In genomic region chr5:108762660-108763059, GRCh38 we compare ENCODE assay signal across 30 cellular contexts. TPM values are rescaled to one million over a fixed set of nuclear protein-coding genes. Genes with fewer than 3 reads are reported as not detected.
DNase-seq lines count a peak whose midpoint lies in the region; ATAC-seq, FAIRE-seq and TF ChIP-seq lines count a peak whose summit lies in the region.
"Had no signal": no experiment of that assay in that cellular context is flagged by ENCODE, and none has a peak within 500 bp of the region (broad histone marks: within the 10 kb centered on the region; RNA-seq: fewer than 3 reads in every experiment).

No MANE protein-coding gene starts in this region.

- no peak overlapping the region for H3K4me3 ChIP-seq in A549
- H3K4me3 ChIP-seq in mesodermal cell (ENCODE audit: extremely low read depth, insufficient read depth, low read length, poor library complexity, severe bottlenecking): no peak overlapping the region
- H3K4me3 ChIP-seq in SJCRH30: no peak overlapping the region
- H3K4me3 ChIP-seq: esophagus muscularis mucosa, PC-9, thyroid gland had no signal

- intact Hi-C loops in posterior cingulate gyrus (cut with DNase I): no loop called here

- no peak for TF ChIP-seq EP300 in A549 (IDR thresholded peaks at IDR 0.05)

- H3K4me1 ChIP-seq in A549 (peaks cover 25% of the 10 kb centered on the region; the same call in 2 of the 3 replicates), mesodermal cell (ENCODE audit: control insufficient read depth, insufficient read depth, low read length, poor library complexity, severe bottlenecking) (peaks cover 3% of the 10 kb centered on the region), SJCRH30 (no peaks in the 10 kb centered on the region)
- H3K4me1 ChIP-seq: foreskin keratinocyte, thyroid gland had no signal

- POLR2A ChIA-PET in A549 (lab: Yijun Ruan, JAX): no interaction called here

- ATAC-seq in A549: no peak
- ATAC-seq: activated naive CD4-positive, alpha-beta T cell treated with anti-CD3 and anti-CD28 coated beads, Interleukin-2, amount 50 U/mL, for 72 hours; foreskin keratinocyte; left colon; stimulated activated naive CD8-positive, alpha-beta T cell treated with anti-CD3 and anti-CD28 coated beads, Interleukin-15, amount 100 ng/mL, for 72 hours had no signal

- H3K36me3 ChIP-seq in mesodermal cell (ENCODE audit: control insufficient read depth, insufficient read depth, low read length): peaks cover 9% of the 10 kb centered on the region
- no peaks in the 10 kb centered on the region for H3K36me3 ChIP-seq in SJCRH30
- H3K36me3 ChIP-seq: esophagus muscularis mucosa, thyroid gland had no signal

- H3K27me3 ChIP-seq in SJCRH30: no peaks in the 10 kb centered on the region
- H3K27me3 ChIP-seq: esophagus muscularis mucosa, foreskin keratinocyte, thyroid gland had no signal

- FAIRE-seq in A549 (lab: Jason Lieb, UNC) (no peak), GM12892 (lab: Jason Lieb, UNC) (no peak)
- FAIRE-seq: HTR-8/SVneo had no signal

- H3K27ac ChIP-seq in A549: no peak overlapping the region
- H3K27ac ChIP-seq in cingulate gyrus (ENCODE audit: low read depth, low read length): peak overlapping the region; percentile 24
- peak overlapping the region; percentile 65 for H3K27ac ChIP-seq in mesodermal cell (ENCODE audit: low read depth, low read length, severe bottlenecking)
- no peak overlapping the region for H3K27ac ChIP-seq in SJCRH30
- H3K27ac ChIP-seq: esophagus muscularis mucosa, foreskin keratinocyte, KMS-11, PC-9, thyroid gland had no signal

- H3K9me3 ChIP-seq in A549 (no peaks in the 10 kb centered on the region), mesodermal cell (ENCODE audit: control insufficient read depth, low read length) (peaks cover 10% of the 10 kb centered on the region), SJCRH30 (replicated peaks) (no peaks in the 10 kb centered on the region)
- H3K9me3 ChIP-seq: esophagus muscularis mucosa, thyroid gland had no signal

- in situ Hi-C loops in KBM-7 (cut with MboI; ENCODE audit: low pct_unique_long_range_greater_than_20kb, low sequenced_read_pairs): no loop called here

- TF ChIP-seq RAD21 in A549 (conservative IDR thresholded peaks at IDR 0.05 in 1 of 2, IDR thresholded peaks at IDR 0.05 in 1 of 2): no peak

- CTCF ChIA-PET in A549 (lab: Yijun Ruan, JAX): interaction anchor here (0.6 to 1.3 kb wide), 4 partner anchors 8 to 90 kb away, joined by 3 read pairs; no protein-coding TSS in a partner anchor

- peak overlapping the region; percentile 49; the same call in 2 of the 3 replicates for H3K4me2 ChIP-seq in A549
- H3K4me2 ChIP-seq: KMS-11, PC-9 had no signal

- no peak for TF ChIP-seq CTCF in A549 (IDR thresholded peaks at IDR 0.05)

- TF ChIP-seq POLR2A in A549 (IDR thresholded peaks at IDR 0.05; ENCODE audit: low read length) (no peak), GM12892 (IDR thresholded peaks at IDR 0.05; ENCODE audit: low read depth, low read length) (no peak)

- WGBS in A549 (ENCODE audit: missing lambda C conversion rate): 81% methylated on average over 3 of the region's 3 CpGs
- WGBS in mesodermal cell (ENCODE audit: insufficient coverage in 2 of 2), 2 experiments: 75 to 95% methylated on average over 1 to 3 of the region's 3 CpGs

- DNase-seq in A549 (ENCODE audit: low read depth in 1 of 2, low spot score in 1 of 2): no peak
- DNase-seq in KBM-7: peak; percentile 32
- DNase-seq in posterior cingulate gyrus: no peak
- DNase-seq in GM12892 (ENCODE audit: insufficient read length): no peak
- no peak for DNase-seq in NCI-H1048 (lab: John Stamatoyannopoulos, UW)
- DNase-seq in SJCRH30: no peak
- DNase-seq: ACHN; activated CD4-positive, alpha-beta T cell treated with anti-CD3 and anti-CD28 coated beads, Interleukin-2, amount 50 U/mL, for 48 hours; activated CD8-positive, alpha-beta memory T cell treated with anti-CD3 and anti-CD28 coated beads, Interleukin-2, amount 50 U/mL, for 48 hours; aorta; cortex of kidney; DMS153; endodermal cell; foreskin keratinocyte; left colon; mammary epithelial cell; NCI-H1436 treated with DMSO at 0.1 percent for 48 hours; NCI-H2107; NCI-H446; NK-92 treated with Interleukin-12 subunit alpha and Interleukin-12 subunit beta, amount 100 ng/mL, for 24 hours; PC-9; Right ventricle myocardium superior; stimulated activated naive CD8-positive, alpha-beta T cell treated with anti-CD3 and anti-CD28 coated beads, Interleukin-15, amount 100 ng/mL, for 72 hours; thyroid gland had no signal

TF ChIP-seq in A549, 52 proteins besides CTCF, POLR2A, EP300 and RAD21:
- TF ChIP-seq JUNB (IDR thresholded peaks at IDR 0.05): no peak
- no peak for TF ChIP-seq ZNF302 (CRISPR knock-in tag; IDR thresholded peaks at IDR 0.05)
- TF ChIP-seq CEBPB (IDR thresholded peaks at IDR 0.05): no peak
- no peak for TF ChIP-seq TFCP2L1 (CRISPR knock-in tag; IDR thresholded peaks at IDR 0.05)
- no peak for TF ChIP-seq HDAC2 (IDR thresholded peaks at IDR 0.05)
- no peak for TF ChIP-seq NFE2L2 (conservative IDR thresholded peaks at IDR 0.05; ENCODE audit: low read length)
- no peak for TF ChIP-seq EHMT2 (IDR thresholded peaks at IDR 0.05; ENCODE audit: low read depth)
- no peak for TF ChIP-seq MAZ (IDR thresholded peaks at IDR 0.05; ENCODE audit: borderline replicate concordance, low read depth, low read length)
- no peak for TF ChIP-seq MYC (IDR thresholded peaks at IDR 0.05; ENCODE audit: borderline replicate concordance, low read length)

RNA-seq across cellular contexts. Expression of gene FER, which starts 15.0 kb away (rescaled TPM):
- polyA plus RNA-seq in A549 (2011; rRNA removed): 11.6 and 12.3 TPM in 2 replicates
- polyA plus RNA-seq in A549 (2012; cell fraction: cytosol; rRNA removed): 0.76 and 1.1 TPM in 2 replicates
- polyA plus RNA-seq in A549 (2012; cell fraction: nucleus; rRNA removed): 0.74 and 0.86 TPM in 2 replicates
- polyA plus RNA-seq in A549 (2017; fragmentation: RNase III; extraction: RNeasy Plus Mini Kit Qiagen cat#74134 plus additional on column Dnase treatment): 3.3 to 3.8 TPM (median 3.6 TPM) in 3 replicates
- 11.0 and 14.3 TPM in 2 replicates for polyA minus RNA-seq in A549 (2011; rRNA and poly(A)+ RNA removed)
- 10.2 TPM for polyA plus RNA-seq in mesodermal cell (2013, experiment 1 of 2)
- polyA plus RNA-seq in mesodermal cell (2013, experiment 2 of 2): 12.3 TPM
- 11.2 TPM for polyA plus RNA-seq in GM12892 (2012; ENCODE audit: missing spikeins)
- total RNA-seq in SJCRH30 (2014; rRNA removed; shearing (Covaris generic)): 15.9 and 17.6 TPM in 2 replicates

Comparison
In these comparisons a context has a peak if more than half of its experiments do, and no peak if none do; other contexts are left out.
1. H3K27ac ChIP-seq: peak in cingulate gyrus (single experiment) and mesodermal cell (single experiment); none in A549 (0 of 2) and SJCRH30 (single experiment).